8 cellular contexts compared by ENCODE assay signal in genomic region chr1:245154429-245155185, GRCh38. TPM values are rescaled to one million over a fixed set of nuclear protein-coding genes. Genes with fewer than 3 reads are reported as not detected.
DNase-seq lines count a peak whose midpoint lies in the region; ATAC-seq and TF ChIP-seq lines count a peak whose summit lies in the region.

Gene KIF26B, plus strand, starts transcription at chr1:245154985. Its CDS starts 440 bp downstream, at chr1:245155425.

- TF ChIP-seq CTCF in PC-9 (conservative IDR thresholded peaks at IDR 0.05), result no peak
- no peak for TF ChIP-seq CTCF in sigmoid colon (IDR thresholded peaks at IDR 0.05)

- peak within 1 kb of the TSS; percentile 70 for H2AFZ ChIP-seq in PC-9

- H3K27me3 ChIP-seq in PC-9 (ENCODE audit: insufficient read depth, low read depth), result peaks cover 96% of the 10 kb centered on the region
- peaks cover 31% of the 10 kb centered on the region for H3K27me3 ChIP-seq in iPS DF 6.9 (ENCODE audit: control insufficient read depth, insufficient read depth, low read length)
- peaks cover 10 to 67% (median 36%) of the 10 kb centered on the region in 3 donors for H3K27me3 ChIP-seq in sigmoid colon

- ATAC-seq in HG03439 (IDR thresholded peaks at IDR 0.05; ENCODE audit: unreplicated experiment) (no peak), GM21825 (IDR thresholded peaks at IDR 0.05; ENCODE audit: unreplicated experiment) (no peak)

- H3K27ac ChIP-seq in PC-9, result no peak within 1 kb of the TSS
- H3K27ac ChIP-seq in iPS DF 6.9 (ENCODE audit: low read length), result no peak within 1 kb of the TSS
- peak within 1 kb of the TSS in 2 of 4 donors; percentile 20 to 34 for H3K27ac ChIP-seq in sigmoid colon

- H3K36me3 ChIP-seq in PC-9 (ENCODE audit: low read depth) (no peaks in the 10 kb centered on the region), iPS DF 6.9 (ENCODE audit: control insufficient read depth, insufficient read depth, low read length) (no peaks in the 10 kb centered on the region; the same call in 1 of the 2 replicates), sigmoid colon (no peaks in the 10 kb centered on the region)

- H3K4me2 ChIP-seq in PC-9, result peak within 1 kb of the TSS; percentile 83

- POLR2A ChIA-PET in PC-9 (lab: Charles Lee; ENCODE audit: unreplicated experiment), result interaction anchor here (0.7 kb wide), 1 partner anchor 1701 kb away, joined by 5 read pairs; no protein-coding TSS in a partner anchor

- no peak for TF ChIP-seq EP300 in sigmoid colon (IDR thresholded peaks at IDR 0.05)

- H3F3A ChIP-seq in PC-9 (ENCODE audit: insufficient read depth, low read depth), result no peaks in the 10 kb centered on the region

- H3K79me2 ChIP-seq in PC-9 (ENCODE audit: low read depth), result no peaks in the 10 kb centered on the region

- H3K9me2 ChIP-seq in PC-9 (ENCODE audit: insufficient read depth), result no peaks in the 10 kb centered on the region

- H3K4me3 ChIP-seq in PC-9, result peak within 1 kb of the TSS; percentile 61
- H3K4me3 ChIP-seq in iPS DF 6.9 (ENCODE audit: low read length), result peak within 1 kb of the TSS; percentile 48; the same call in 1 of the 2 replicates
- H3K4me3 ChIP-seq in sigmoid colon, result peak within 1 kb of the TSS; percentile 30 to 58 (median 52)

- no peaks in the 10 kb centered on the region for H4K20me1 ChIP-seq in PC-9 (ENCODE audit: insufficient read depth)

- H3K9me3 ChIP-seq in PC-9 (ENCODE audit: insufficient read depth, low read depth) (no peaks in the 10 kb centered on the region), iPS DF 6.9 (ENCODE audit: control insufficient read depth, insufficient read depth, low read length) (no peaks in the 10 kb centered on the region), sigmoid colon (no peaks in the 10 kb centered on the region)

- H3K4me1 ChIP-seq in PC-9 (replicated peaks; ENCODE audit: insufficient read depth) (peaks cover 23% of the 10 kb centered on the region), iPS DF 6.9 (ENCODE audit: control insufficient read depth, insufficient read depth, low read length) (peaks cover 7% of the 10 kb centered on the region), sigmoid colon (peaks cover 0 to 42% (median 41%) of the 10 kb centered on the region in 4 donors)

- BruUV-seq in PC-9 (replicated peaks; lab: Mats Ljungman, UMichigan), result no TSS peak

- no CpG with 5 or more reads among the region's 81 CpGs for WGBS in iPS DF 6.9 (ENCODE audit: insufficient coverage, insufficient read length)
- 0 to 1% methylated on average over 81 of the region's 81 CpGs for WGBS in sigmoid colon, 2 donors

- TF ChIP-seq POLR2A in sigmoid colon (IDR thresholded peaks at IDR 0.05), result no peak

- DNase-seq in AML-193 (lab: John Stamatoyannopoulos, UW), result peak; percentile 5 to 7
- peak; percentile 78 for DNase-seq in H4 (ENCODE audit: low spot score)
- DNase-seq in PC-9, result peak in 1 of 2 experiments; percentile 41
- DNase-seq in astrocyte of the hippocampus (ENCODE audit: low read depth, low spot score), result peak; percentile 83
- DNase-seq in iPS DF 6.9 (ENCODE audit: low read depth, low spot score), result no peak
- no peak for DNase-seq in sigmoid colon

- CTCF ChIA-PET in PC-9 (lab: Charles Lee), result interaction anchor here (0.7 kb wide), 1 partner anchor 1508 kb away, joined by 3 read pairs; no protein-coding TSS in a partner anchor

- intact Hi-C loops in PC-9 (cut with micrococcal nuclease; ENCODE audit: unreplicated experiment) (loop anchor here (1.0 to 10.0 kb wide), 4 partner anchors 290 to 1538 kb away; partner anchors contain the start of gene HNRNPU), sigmoid colon (cut with DNase I) (loop anchor here (5.0 to 10.0 kb wide), 3 partner anchors 290 to 1540 kb away; partner anchors contain the start of gene HNRNPU)

RNA-seq across cellular contexts. Expression of gene KIF26B, which starts in this region (rescaled TPM):
- 14.3 and 14.7 TPM in 2 replicates for total RNA-seq in H4 (2014; rRNA removed; shearing (Covaris generic))
- total RNA-seq in PC-9 (2021) (0.11 and 0.25 TPM in 2 replicates), sigmoid colon (1 to 10 TPM; 1.1 to 5.5 (median 2.1) TPM)
- polyA plus RNA-seq in sigmoid colon, result under 1 TPM in 2 of 3 donors, not detected in 1; under 0.01 to 0.41 TPM

Comparison
In these comparisons a context has a peak if more than half of its experiments do, and no peak if none do; other contexts are left out.
1. DNase-seq: peak in AML-193 (2 of 2), H4 (single experiment) and astrocyte of the hippocampus (single experiment); none in iPS DF 6.9 (single experiment) and sigmoid colon (single experiment).
2. Peak in every context shown above with its lines, with median percentiles within 50 percentile points of each other: H3K4me3 ChIP-seq.